ENCODE assay signal across 17 cellular contexts in the genomic region with DNA sequence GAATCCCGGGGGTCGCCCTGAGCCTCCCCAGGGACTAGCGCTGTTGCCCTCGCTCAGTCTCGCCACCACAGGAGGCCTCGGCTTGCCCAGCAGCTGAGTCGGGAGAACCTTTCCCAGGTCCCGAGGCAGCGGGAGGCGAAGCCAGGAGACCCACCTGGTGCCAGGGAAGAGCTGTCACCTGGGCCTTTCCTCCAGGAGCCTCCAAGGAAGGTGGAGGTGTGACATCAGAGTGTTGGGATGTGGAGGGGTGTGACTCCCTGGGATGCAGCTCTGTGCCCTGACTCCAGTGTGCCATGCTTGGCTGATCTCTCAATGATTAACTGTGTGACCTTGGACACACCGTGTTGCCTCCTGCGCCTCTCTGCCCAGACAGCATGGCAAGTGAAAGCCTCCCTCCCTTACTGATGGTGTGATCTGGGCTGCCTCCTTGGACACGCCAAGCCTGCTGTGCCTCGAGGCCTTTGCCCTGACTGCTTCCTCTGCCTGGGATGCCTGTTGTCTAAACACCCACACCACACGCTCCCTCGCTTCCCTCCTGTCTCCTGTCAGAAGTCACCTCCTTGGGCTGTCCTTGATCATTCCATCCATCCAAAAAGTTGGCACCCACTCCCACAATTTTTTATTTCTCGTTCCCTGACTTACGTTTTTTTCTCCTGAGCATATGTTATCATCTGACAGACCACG.
DNase-seq lines count a peak whose midpoint lies in the region; ATAC-seq and TF ChIP-seq lines count a peak whose summit lies in the region.
"Had no signal": no experiment of that assay in that cellular context is flagged by ENCODE, and none has a peak within 500 bp of the region (broad histone marks: within the 10 kb centered on the region; RNA-seq: fewer than 3 reads in every experiment).

No MANE protein-coding gene starts in this region.

- H3K36me3 ChIP-seq in colonic mucosa = no peaks in the 10 kb centered on the region
- H3K36me3 ChIP-seq in lower lobe of right lung = no peaks in the 10 kb centered on the region
- H3K36me3 ChIP-seq in vagina = no peaks in the 10 kb centered on the region
- H3K36me3 ChIP-seq: sigmoid colon had no signal

- ATAC-seq in activated CD8-positive, alpha-beta T cell treated with anti-CD3 and anti-CD28 coated beads, Interleukin-2, amount 10 ng/mL, durations not matched to agents 7 days and 5 days = no peak
- no peak for ATAC-seq in activated CD8-positive, alpha-beta T cell treated with anti-CD3 and anti-CD28 coated beads for 36 hours
- no peak for ATAC-seq in lower lobe of right lung
- ATAC-seq in HG03039 (IDR thresholded peaks at IDR 0.05; ENCODE audit: unreplicated experiment) = no peak
- no peak for ATAC-seq in GM21360 (IDR thresholded peaks at IDR 0.05; ENCODE audit: unreplicated experiment)
- ATAC-seq: naive thymus-derived CD4-positive, alpha-beta T cell had no signal

- no peak overlapping the region for H3K4me3 ChIP-seq in colonic mucosa
- no peak overlapping the region for H3K4me3 ChIP-seq in lower lobe of right lung
- H3K4me3 ChIP-seq in vagina = no peak overlapping the region
- H3K4me3 ChIP-seq: sigmoid colon had no signal

- H3K9ac ChIP-seq in colonic mucosa (ENCODE audit: low read depth in 2 of 2, low read length in 2 of 2) = peak overlapping the region in 1 of 2 donors; percentile 59

- POLR2A ChIA-PET in activated CD8-positive, alpha-beta T cell treated with anti-CD3 and anti-CD28 coated beads, Interleukin-2, amount 10 ng/mL, durations not matched to agents 7 days and 5 days (lab: Charles Lee) = no interaction called here
- POLR2A ChIA-PET in activated CD8-positive, alpha-beta T cell treated with anti-CD3 and anti-CD28 coated beads for 36 hours (lab: Charles Lee) = no interaction called here

- H3K4me1 Mint-ChIP-seq in activated CD8-positive, alpha-beta T cell treated with anti-CD3 and anti-CD28 coated beads, Interleukin-2, amount 10 ng/mL, durations not matched to agents 7 days and 5 days (ENCODE audit: low read depth) = peaks cover 28% of the 10 kb centered on the region
- H3K4me1 Mint-ChIP-seq in activated CD8-positive, alpha-beta T cell treated with anti-CD3 and anti-CD28 coated beads for 36 hours (ENCODE audit: low read depth) = peaks cover 20% of the 10 kb centered on the region

- CTCF ChIA-PET in activated CD8-positive, alpha-beta T cell treated with anti-CD3 and anti-CD28 coated beads, Interleukin-2, amount 10 ng/mL, durations not matched to agents 7 days and 5 days (lab: Charles Lee) = no interaction called here
- CTCF ChIA-PET in activated CD8-positive, alpha-beta T cell treated with anti-CD3 and anti-CD28 coated beads for 36 hours (lab: Charles Lee) = interaction anchor here (1.5 kb wide), 1 partner anchor 129 kb away, joined by 5 read pairs; no protein-coding TSS in a partner anchor

- intact Hi-C loops in activated CD8-positive, alpha-beta T cell treated with anti-CD3 and anti-CD28 coated beads for 36 hours (cut with micrococcal nuclease) = no loop called here
- intact Hi-C loops in colonic mucosa (cut with DNase I) (no loop called here), lower lobe of right lung (cut with DNase I) (no loop called here), vagina (cut with DNase I) (no loop called here)

- H3K9me3 Mint-ChIP-seq in activated CD8-positive, alpha-beta T cell treated with anti-CD3 and anti-CD28 coated beads, Interleukin-2, amount 10 ng/mL, durations not matched to agents 7 days and 5 days (ENCODE audit: insufficient read depth) = no peaks in the 10 kb centered on the region
- no peaks in the 10 kb centered on the region for H3K9me3 Mint-ChIP-seq in activated CD8-positive, alpha-beta T cell treated with anti-CD3 and anti-CD28 coated beads for 36 hours
- H3K9me3 Mint-ChIP-seq: activated CD4-positive, alpha-beta memory T cell treated with anti-CD3 and anti-CD28 coated beads for 36 hours; activated naive CD4-positive, alpha-beta T cell treated with anti-CD3 and anti-CD28 coated beads, Interleukin-2, amount 50 U/mL, for 24 hours; naive thymus-derived CD4-positive, alpha-beta T cell had no signal

- DNase-seq in activated CD8-positive, alpha-beta T cell treated with anti-CD3 and anti-CD28 coated beads, Interleukin-2, amount 10 ng/mL, durations not matched to agents 7 days and 5 days = no peak
- DNase-seq in activated CD8-positive, alpha-beta T cell treated with anti-CD3 and anti-CD28 coated beads for 36 hours = no peak
- DNase-seq in colonic mucosa = peak; percentile 79
- DNase-seq in lower lobe of right lung = peak; percentile 39
- DNase-seq in vagina (ENCODE audit: extremely low spot score in 2 of 2) = no peak
- DNase-seq in activated CD4-positive, CD25-positive, alpha-beta regulatory T cell (lab: John Stamatoyannopoulos, UW) = no peak
- DNase-seq: activated CD4-positive, alpha-beta memory T cell treated with anti-CD3 and anti-CD28 coated beads for 36 hours; naive thymus-derived CD4-positive, alpha-beta T cell; NCI-H1417 treated with DMSO at 0.1 percent for 48 hours; NCI-H524 treated with DMSO at 0.1 percent for 48 hours; RPMI8226; sigmoid colon; T-helper 9 cell had no signal

- peaks cover 8% of the 10 kb centered on the region for H3K4me1 ChIP-seq in colonic mucosa
- H3K4me1 ChIP-seq in lower lobe of right lung = peaks cover 8% of the 10 kb centered on the region
- H3K4me1 ChIP-seq in vagina = peaks cover 59% of the 10 kb centered on the region

- peaks cover 29% of the 10 kb centered on the region for H3K36me3 Mint-ChIP-seq in activated CD8-positive, alpha-beta T cell treated with anti-CD3 and anti-CD28 coated beads, Interleukin-2, amount 10 ng/mL, durations not matched to agents 7 days and 5 days (ENCODE audit: low read depth)
- H3K36me3 Mint-ChIP-seq in activated CD8-positive, alpha-beta T cell treated with anti-CD3 and anti-CD28 coated beads for 36 hours (ENCODE audit: low read depth) = no peaks in the 10 kb centered on the region
- H3K36me3 Mint-ChIP-seq: activated CD4-positive, alpha-beta memory T cell treated with anti-CD3 and anti-CD28 coated beads for 36 hours had no signal

- H3K27ac Mint-ChIP-seq in activated CD8-positive, alpha-beta T cell treated with anti-CD3 and anti-CD28 coated beads, Interleukin-2, amount 10 ng/mL, durations not matched to agents 7 days and 5 days = peak overlapping the region; percentile 49
- no peak overlapping the region for H3K27ac Mint-ChIP-seq in activated CD8-positive, alpha-beta T cell treated with anti-CD3 and anti-CD28 coated beads for 36 hours
- H3K27ac Mint-ChIP-seq: activated CD4-positive, alpha-beta memory T cell treated with anti-CD3 and anti-CD28 coated beads for 36 hours; activated naive CD4-positive, alpha-beta T cell treated with anti-CD3 and anti-CD28 coated beads, Interleukin-2, amount 50 U/mL, for 24 hours had no signal

- H3K4me3 Mint-ChIP-seq in activated CD8-positive, alpha-beta T cell treated with anti-CD3 and anti-CD28 coated beads, Interleukin-2, amount 10 ng/mL, durations not matched to agents 7 days and 5 days = no peak overlapping the region
- no peak overlapping the region for H3K4me3 Mint-ChIP-seq in activated CD8-positive, alpha-beta T cell treated with anti-CD3 and anti-CD28 coated beads for 36 hours
- H3K4me3 Mint-ChIP-seq: activated CD4-positive, alpha-beta memory T cell treated with anti-CD3 and anti-CD28 coated beads for 36 hours; activated naive CD4-positive, alpha-beta T cell treated with anti-CD3 and anti-CD28 coated beads, Interleukin-2, amount 50 U/mL, for 24 hours; naive thymus-derived CD4-positive, alpha-beta T cell had no signal

- no peaks in the 10 kb centered on the region for H3K9me3 ChIP-seq in colonic mucosa
- no peaks in the 10 kb centered on the region for H3K9me3 ChIP-seq in lower lobe of right lung
- no peaks in the 10 kb centered on the region for H3K9me3 ChIP-seq in vagina
- H3K9me3 ChIP-seq: sigmoid colon had no signal

- H3K27ac ChIP-seq in colonic mucosa (no peak overlapping the region), lower lobe of right lung (no peak overlapping the region), vagina (peak overlapping the region; percentile 22)
- H3K27ac ChIP-seq: 22Rv1, sigmoid colon had no signal

- H3K27me3 ChIP-seq in colonic mucosa (no peaks in the 10 kb centered on the region), lower lobe of right lung (ENCODE audit: low read depth) (no peaks in the 10 kb centered on the region), vagina (no peaks in the 10 kb centered on the region)
- H3K27me3 ChIP-seq: sigmoid colon had no signal

- no peaks in the 10 kb centered on the region for H3K27me3 Mint-ChIP-seq in activated CD8-positive, alpha-beta T cell treated with anti-CD3 and anti-CD28 coated beads, Interleukin-2, amount 10 ng/mL, durations not matched to agents 7 days and 5 days (ENCODE audit: low read depth)
- H3K27me3 Mint-ChIP-seq in activated CD8-positive, alpha-beta T cell treated with anti-CD3 and anti-CD28 coated beads for 36 hours = no peaks in the 10 kb centered on the region
- H3K27me3 Mint-ChIP-seq: activated CD4-positive, alpha-beta memory T cell treated with anti-CD3 and anti-CD28 coated beads for 36 hours; activated naive CD4-positive, alpha-beta T cell treated with anti-CD3 and anti-CD28 coated beads, Interleukin-2, amount 50 U/mL, for 24 hours; naive thymus-derived CD4-positive, alpha-beta T cell had no signal

- no peak for TF ChIP-seq POLR2A in vagina (IDR thresholded peaks at IDR 0.05)

- no peak for TF ChIP-seq CTCF in activated CD8-positive, alpha-beta T cell treated with anti-CD3 and anti-CD28 coated beads for 36 hours (IDR thresholded peaks at IDR 0.05)
- no peak for TF ChIP-seq CTCF in colonic mucosa (IDR thresholded peaks at IDR 0.05)
- no peak for TF ChIP-seq CTCF in lower lobe of right lung (IDR thresholded peaks at IDR 0.05)
- TF ChIP-seq CTCF in vagina (IDR thresholded peaks at IDR 0.05) = no peak

Comparison
In these comparisons a context has a peak if more than half of its experiments do, and no peak if none do; other contexts are left out.
1. DNase-seq: peak in colonic mucosa (single experiment) and lower lobe of right lung (single experiment); none in activated CD8-positive, alpha-beta T cell treated with anti-CD3 and anti-CD28 coated beads, Interleukin-2, amount 10 ng/mL, durations not matched to agents 7 days and 5 days (single experiment), activated CD8-positive, alpha-beta T cell treated with anti-CD3 and anti-CD28 coated beads for 36 hours (single experiment), vagina (0 of 2) and activated CD4-positive, CD25-positive, alpha-beta regulatory T cell (0 of 4).